In the genomic region with DNA sequence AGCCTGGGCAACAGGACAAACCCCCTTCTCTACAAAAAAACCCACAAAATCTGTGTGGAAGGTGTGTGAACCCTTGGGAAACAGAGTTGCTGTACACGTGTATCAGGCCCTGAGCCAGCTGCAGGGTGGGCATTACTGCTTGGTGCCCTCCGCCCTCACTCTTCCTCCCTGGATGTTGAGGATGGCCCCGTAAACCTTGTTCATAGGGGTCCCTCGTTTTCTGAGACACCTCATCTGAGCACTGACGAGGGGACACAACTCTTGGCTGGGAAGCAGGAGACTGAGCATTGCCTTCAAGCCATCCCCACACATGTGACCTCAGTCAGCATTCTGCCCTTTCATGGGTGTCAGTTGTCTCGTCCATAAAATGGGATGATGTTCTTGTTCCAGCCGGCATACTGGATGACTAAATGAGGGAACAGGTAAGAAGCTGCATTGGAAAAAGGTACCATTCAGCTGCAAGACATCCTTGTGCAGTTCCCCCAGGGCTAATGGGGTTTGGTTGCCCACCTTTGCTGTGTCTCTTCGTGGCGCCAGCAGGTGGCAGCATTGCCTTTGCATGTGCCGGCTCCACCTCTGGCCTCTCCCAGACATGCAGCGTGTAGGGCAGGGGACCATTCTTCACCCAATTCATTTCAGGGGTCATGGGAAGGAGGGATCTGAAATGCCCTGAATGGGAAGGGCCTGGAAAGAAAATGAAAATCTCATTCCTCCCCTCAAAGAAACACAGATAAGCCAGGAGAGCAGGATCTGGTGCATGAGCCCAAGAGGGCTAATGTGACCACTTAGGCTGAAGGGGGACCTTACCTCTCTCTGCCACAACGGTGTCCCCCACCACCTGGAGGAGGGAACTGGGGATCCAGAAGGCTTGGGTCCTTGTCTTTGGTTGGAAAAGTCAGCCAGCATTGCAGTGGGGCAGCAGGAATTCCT, we compare ENCODE assay signal across 8 cellular contexts. TPM values are rescaled to one million over a fixed set of nuclear protein-coding genes. Genes with fewer than 3 reads are reported as not detected.
DNase-seq lines count a peak whose midpoint lies in the region; ATAC-seq and TF ChIP-seq lines count a peak whose summit lies in the region.

No MANE protein-coding gene starts in this region.

- H3K36me3 ChIP-seq in osteoblast (ENCODE audit: insufficient read depth, low read length), result no peaks in the 10 kb centered on the region
- no peaks in the 10 kb centered on the region for H3K36me3 ChIP-seq in thyroid gland

- 24 to 29% methylated on average over 12 of the region's 12 CpGs for WGBS in thyroid gland, 2 donors

- peak overlapping the region; percentile 2 for H2AFZ ChIP-seq in osteoblast (ENCODE audit: low read length)

- H3K27me3 ChIP-seq in osteoblast (ENCODE audit: insufficient read depth, low read length) (no peaks in the 10 kb centered on the region), thyroid gland (no peaks in the 10 kb centered on the region)

- TF ChIP-seq CTCF in osteoblast (IDR thresholded peaks at IDR 0.05; ENCODE audit: extremely low read depth, low read depth, low read length) (peak; percentile 95), thyroid gland (IDR thresholded peaks at IDR 0.05) (peak; percentile 73 to 93 (median 88))

- DNase-seq in DMS153 (lab: John Stamatoyannopoulos, UW), result peak; percentile 49
- DNase-seq in LHCN-M2 (ENCODE audit: low read depth), result peak; percentile 57
- DNase-seq in SHP77 (lab: John Stamatoyannopoulos, UW), result peak; percentile 41 to 60
- DNase-seq in activated effector memory CD4-positive, alpha-beta T cell treated with Interleukin-2 at 50 U/mL for 16 hours, result peak; percentile 44
- peak; percentile 34 for DNase-seq in foreskin melanocyte
- DNase-seq in osteoblast (ENCODE audit: insufficient read length, low spot score, missing footprints), result peak; percentile 94
- peak; percentile 68 to 74 for DNase-seq in thyroid gland

- H3K27ac ChIP-seq in osteoblast (ENCODE audit: low read depth, low read length), result no peak overlapping the region
- H3K27ac ChIP-seq in thyroid gland, result no peak overlapping the region

- H3K79me2 ChIP-seq in osteoblast (ENCODE audit: insufficient read depth, low read length), result no peaks in the 10 kb centered on the region

- no peak overlapping the region for H3K4me3 ChIP-seq in osteoblast (ENCODE audit: insufficient read depth, low read length)
- H3K4me3 ChIP-seq in thyroid gland (replicated peaks in 1 of 3), result no peak overlapping the region

- intact Hi-C loops in thyroid gland (cut with DNase I), result loop anchor here (5.0 to 10.0 kb wide), 3 partner anchors 394 to 776 kb away; no protein-coding TSS in a partner anchor

- no peaks in the 10 kb centered on the region for H3K9me3 ChIP-seq in osteoblast (ENCODE audit: low read depth, low read length)
- H3K9me3 ChIP-seq in thyroid gland, result no peaks in the 10 kb centered on the region

- H3K4me2 ChIP-seq in osteoblast (ENCODE audit: insufficient read depth, low read length), result no peak overlapping the region

- no peak for TF ChIP-seq POLR2A in thyroid gland (IDR thresholded peaks at IDR 0.05)

- H3K4me1 ChIP-seq in osteoblast (ENCODE audit: insufficient read depth, low read length) (no peaks in the 10 kb centered on the region), thyroid gland (peaks cover 7 to 16% of the 10 kb centered on the region in 2 donors)

- H4K20me1 ChIP-seq in osteoblast (ENCODE audit: insufficient read depth, low read length), result no peaks in the 10 kb centered on the region

- peak; percentile 89 for ATAC-seq in GM21528 (IDR thresholded peaks at IDR 0.05; ENCODE audit: low FRiP score, unreplicated experiment)

RNA-seq across cellular contexts. Expression of gene HAAO, which starts 36.4 kb away (rescaled TPM):
- total RNA-seq in LHCN-M2 (2014; rRNA removed) (not detected in 2 replicates), osteoblast (0.72 and 1.8 TPM in 2 replicates), thyroid gland (1 to 10 TPM; 2.2 to 6.8 (median 3.9) TPM)
- not detected for polyA plus RNA-seq in LHCN-M2 (2012)

Comparison
In these comparisons a context has a peak if more than half of its experiments do, and no peak if none do; other contexts are left out.
1. DNase-seq: peak in every context shown above with its lines; median percentile 94 in osteoblast; 71 in thyroid gland; 57 in LHCN-M2; 50 in SHP77; 49 in DMS153; 44 in activated effector memory CD4-positive, alpha-beta T cell treated with Interleukin-2 at 50 U/mL for 16 hours; 34 in foreskin melanocyte.